Comparison of ENCODE assay signal across 17 cellular contexts in genomic region chr14:98904677-98905076, GRCh38.
A peak's percentile ranks its signal among the peaks of the same experiment; 100 is the strongest.
DNase-seq lines count a peak whose midpoint lies in the region; ATAC-seq, FAIRE-seq and TF ChIP-seq lines count a peak whose summit lies in the region.
"Had no signal": no experiment of that assay in that cellular context is flagged by ENCODE, and none has a peak within 500 bp of the region (broad histone marks: within the 10 kb centered on the region; RNA-seq: fewer than 3 reads in every experiment).

No MANE protein-coding gene starts in this region.

- peak overlapping the region; percentile 13; the same call in 1 of the 3 replicates for H3K4me2 ChIP-seq in A549
- H3K4me2 ChIP-seq in neuronal stem cell (ENCODE audit: insufficient read depth, low read length, poor library complexity, severe bottlenecking): no peak overlapping the region
- H3K4me2 ChIP-seq: BLaER1 treated with 17β-estradiol and CSF1 and Interleukin-3, amounts not matched to agents 10 nM and 100 nM had no signal

- H3K27me3 ChIP-seq in neuronal stem cell (ENCODE audit: control insufficient read depth in 3 of 3, insufficient read depth in 3 of 3, low read depth in 1 of 3, low read length in 3 of 3): peaks cover 0 to 13% (median 0%) of the 10 kb centered on the region in 3 experiments
- H3K27me3 ChIP-seq in CD8-positive, alpha-beta memory T cell (ENCODE audit: insufficient read depth, low read length, poor library complexity, severe bottlenecking): no peaks in the 10 kb centered on the region
- H3K27me3 ChIP-seq: BLaER1 treated with 17β-estradiol and CSF1 and Interleukin-3, amounts not matched to agents 10 nM and 100 nM had no signal

- TF ChIP-seq POLR2A in A549 (IDR thresholded peaks at IDR 0.05; ENCODE audit: low read length): no peak

- no peak overlapping the region for H2BK12ac ChIP-seq in neuronal stem cell (ENCODE audit: low read length)

- H2BK5ac ChIP-seq in neuronal stem cell (ENCODE audit: low read length): no peak overlapping the region

- peak overlapping the region in 1 of 8 donors; percentile 5 for H3K27ac Mint-ChIP-seq in CD8-positive, alpha-beta memory T cell
- H3K27ac Mint-ChIP-seq: B cell, H9, IgD-negative memory B cell had no signal

- peaks cover 74% of the 10 kb centered on the region for H3K4me1 ChIP-seq in A549
- H3K4me1 ChIP-seq in neuronal stem cell (ENCODE audit: control insufficient read depth in 2 of 2, insufficient read depth in 1 of 2, low read depth in 1 of 2, low read length in 2 of 2): peaks cover 0 to 6% of the 10 kb centered on the region in 2 donors
- no peaks in the 10 kb centered on the region for H3K4me1 ChIP-seq in CD8-positive, alpha-beta memory T cell (ENCODE audit: insufficient read depth, low read length)

- no peak overlapping the region for H3K9ac ChIP-seq in neuronal stem cell (ENCODE audit: low read depth, low read length, poor library complexity)
- H3K9ac ChIP-seq: BLaER1 treated with 17β-estradiol and CSF1 and Interleukin-3, amounts not matched to agents 10 nM and 100 nM had no signal

- TF ChIP-seq EP300 in A549 (IDR thresholded peaks at IDR 0.05): no peak

- H2AK5ac ChIP-seq in neuronal stem cell (ENCODE audit: low read depth, low read length): peak overlapping the region; percentile 60

- H3K4me3 ChIP-seq in A549 (no peak overlapping the region), epithelial cell of esophagus (ENCODE audit: low read length) (no peak overlapping the region), neuronal stem cell (ENCODE audit: low read length in 2 of 2) (no peak overlapping the region)
- no peak overlapping the region for H3K4me3 ChIP-seq in CD8-positive, alpha-beta memory T cell (ENCODE audit: low read length)
- H3K4me3 ChIP-seq: BLaER1 treated with 17β-estradiol and CSF1 and Interleukin-3, amounts not matched to agents 10 nM and 100 nM had no signal

- no peak overlapping the region for H3K23ac ChIP-seq in neuronal stem cell (ENCODE audit: low read depth, low read length, poor library complexity)

- H3K27me3 Mint-ChIP-seq in CD8-positive, alpha-beta memory T cell: peaks cover 0 to 5% of the 10 kb centered on the region in 2 donors
- H3K27me3 Mint-ChIP-seq: B cell, IgD-negative memory B cell had no signal

- H3K79me1 ChIP-seq in neuronal stem cell (ENCODE audit: low read depth, low read length): no peaks in the 10 kb centered on the region

- no peak for FAIRE-seq in A549 (lab: Jason Lieb, UNC)
- FAIRE-seq: H1, HepG2 had no signal

- H2BK120ac ChIP-seq in neuronal stem cell (ENCODE audit: low read depth, low read length): no peak overlapping the region

- no peaks in the 10 kb centered on the region for H3K9me3 ChIP-seq in A549
- H3K9me3 ChIP-seq in neuronal stem cell (replicated peaks in 1 of 2; ENCODE audit: control insufficient read depth in 2 of 2, insufficient read depth in 1 of 2, low read depth in 1 of 2, low read length in 2 of 2): no peaks in the 10 kb centered on the region
- H3K9me3 ChIP-seq in CD8-positive, alpha-beta memory T cell (ENCODE audit: low read length): no peaks in the 10 kb centered on the region
- H3K9me3 ChIP-seq: BLaER1 treated with 17β-estradiol and CSF1 and Interleukin-3, amounts not matched to agents 10 nM and 100 nM had no signal

- no peak overlapping the region for H4K91ac ChIP-seq in neuronal stem cell (ENCODE audit: low read depth, low read length, poor library complexity)

- H3K18ac ChIP-seq in neuronal stem cell (ENCODE audit: low read length): peak overlapping the region; percentile 85

- no peak overlapping the region for H2AFZ ChIP-seq in neuronal stem cell (ENCODE audit: low read length)

- POLR2A ChIA-PET in A549 (lab: Yijun Ruan, JAX) (no interaction called here), RWPE1 (lab: Yijun Ruan, JAX; ENCODE audit: low non-redundant PET) (no interaction called here)
- POLR2A ChIA-PET in CD8-positive, alpha-beta memory T cell (lab: Charles Lee): no interaction called here

- H3K14ac ChIP-seq in neuronal stem cell (ENCODE audit: low read length): no peak overlapping the region

- peaks cover 0 to 2% (median 0%) of the 10 kb centered on the region in 3 donors for H3K36me3 Mint-ChIP-seq in CD8-positive, alpha-beta memory T cell
- H3K36me3 Mint-ChIP-seq: IgD-negative memory B cell had no signal

- no peaks in the 10 kb centered on the region for H3K36me3 ChIP-seq in neuronal stem cell (replicated peaks in 1 of 2; ENCODE audit: control insufficient read depth in 2 of 2, insufficient read depth in 2 of 2, low read length in 2 of 2)
- H3K36me3 ChIP-seq in CD8-positive, alpha-beta memory T cell (ENCODE audit: insufficient read depth, low read length): no peaks in the 10 kb centered on the region
- H3K36me3 ChIP-seq: BLaER1 treated with 17β-estradiol and CSF1 and Interleukin-3, amounts not matched to agents 10 nM and 100 nM had no signal

- 75% methylated on average over 3 of the region's 3 CpGs for WGBS in A549 (ENCODE audit: missing lambda C conversion rate)
- WGBS in neuronal stem cell (ENCODE audit: extremely low coverage in 2 of 2, insufficient read length in 2 of 2, insufficient replicate concordance in 1 of 2), 2 donors: no CpG with 5 or more reads among the region's 3 CpGs

- no peak overlapping the region for H3K4me3 Mint-ChIP-seq in CD8-positive, alpha-beta memory T cell
- H3K4me3 Mint-ChIP-seq: B cell, H9, IgD-negative memory B cell had no signal

- H3K27ac ChIP-seq in A549 (peak overlapping the region; percentile 70 to 75; a peak in 4 of 6 replicates), RWPE1 (peak overlapping the region; percentile 98), neuronal stem cell (replicated peaks; ENCODE audit: low read length) (no peak overlapping the region)
- H3K27ac ChIP-seq in CD8-positive, alpha-beta memory T cell (ENCODE audit: low read depth, low read length): no peak overlapping the region
- H3K27ac ChIP-seq: BLaER1 treated with 17β-estradiol and CSF1 and Interleukin-3, amounts not matched to agents 10 nM and 100 nM had no signal

- H2BK15ac ChIP-seq in neuronal stem cell (ENCODE audit: low read length): no peak overlapping the region

- no peak overlapping the region for H4K8ac ChIP-seq in neuronal stem cell (ENCODE audit: low read depth, low read length)

- H3K4ac ChIP-seq in neuronal stem cell (ENCODE audit: low read length): no peak overlapping the region

- CTCF ChIA-PET in A549 (lab: Yijun Ruan, JAX): interaction anchor here (1.0 kb wide), 1 partner anchor 484 kb away, joined by 3 read pairs; no protein-coding TSS in a partner anchor
- CTCF ChIA-PET in RWPE1 (lab: Yijun Ruan, JAX): no interaction called here
- CTCF ChIA-PET in CD8-positive, alpha-beta memory T cell (lab: Charles Lee): no interaction called here

- no peak for TF ChIP-seq CTCF in A549 (IDR thresholded peaks at IDR 0.05)
- no peak for TF ChIP-seq CTCF in RWPE1 (conservative IDR thresholded peaks at IDR 0.05; ENCODE audit: low read depth)
- TF ChIP-seq CTCF in epithelial cell of esophagus (IDR thresholded peaks at IDR 0.05; ENCODE audit: insufficient read depth, low read depth, low read length, missing control alignments): no peak

- no peaks in the 10 kb centered on the region for H3K9me3 Mint-ChIP-seq in CD8-positive, alpha-beta memory T cell
- H3K9me3 Mint-ChIP-seq: H9 had no signal

- peaks cover 0 to 2% (median 0%) of the 10 kb centered on the region in 3 donors for H3K4me1 Mint-ChIP-seq in CD8-positive, alpha-beta memory T cell
- H3K4me1 Mint-ChIP-seq: B cell, IgD-negative memory B cell had no signal

- DNase-seq in A549 (ENCODE audit: low read depth in 1 of 2, low spot score in 1 of 2) (no peak), RWPE1 (ENCODE audit: low spot score) (no peak), epithelial cell of esophagus (ENCODE audit: low read depth) (peak; percentile 77), neuronal stem cell (ENCODE audit: low spot score) (no peak), anterior cingulate cortex (lab: John Stamatoyannopoulos, UW) (no peak)
- DNase-seq in CD8-positive, alpha-beta memory T cell: no peak
- DNase-seq: 8988T, DMS153, DMS79, GF-D8, H9 had no signal

- ATAC-seq in A549 (no peak), GM19324 (IDR thresholded peaks at IDR 0.05; ENCODE audit: low FRiP score, unreplicated experiment) (no peak)
- ATAC-seq: HepG2 had no signal

- TF ChIP-seq RAD21 in A549 (conservative IDR thresholded peaks at IDR 0.05 in 1 of 2, IDR thresholded peaks at IDR 0.05 in 1 of 2): no peak

TF ChIP-seq in A549, 52 proteins besides CTCF, POLR2A, EP300 and RAD21 (continues in another document):
- TF ChIP-seq PBX3 (IDR thresholded peaks at IDR 0.05) (no peak), ELK1 (IDR thresholded peaks at IDR 0.05; ENCODE audit: low read depth, low read length) (no peak), MAZ (IDR thresholded peaks at IDR 0.05; ENCODE audit: borderline replicate concordance, low read depth, low read length) (no peak), HMGXB4 (CRISPR knock-in tag; IDR thresholded peaks at IDR 0.05; ENCODE audit: borderline replicate concordance) (no peak)

Comparison
In these comparisons a context has a peak if more than half of its experiments do, and no peak if none do; other contexts are left out.
1. H3K27ac ChIP-seq: peak in A549 (2 of 2) and RWPE1 (single experiment); none in neuronal stem cell (single experiment) and CD8-positive, alpha-beta memory T cell (single experiment).